1 cellular context compared by ENCODE assay signal in the genomic region with DNA sequence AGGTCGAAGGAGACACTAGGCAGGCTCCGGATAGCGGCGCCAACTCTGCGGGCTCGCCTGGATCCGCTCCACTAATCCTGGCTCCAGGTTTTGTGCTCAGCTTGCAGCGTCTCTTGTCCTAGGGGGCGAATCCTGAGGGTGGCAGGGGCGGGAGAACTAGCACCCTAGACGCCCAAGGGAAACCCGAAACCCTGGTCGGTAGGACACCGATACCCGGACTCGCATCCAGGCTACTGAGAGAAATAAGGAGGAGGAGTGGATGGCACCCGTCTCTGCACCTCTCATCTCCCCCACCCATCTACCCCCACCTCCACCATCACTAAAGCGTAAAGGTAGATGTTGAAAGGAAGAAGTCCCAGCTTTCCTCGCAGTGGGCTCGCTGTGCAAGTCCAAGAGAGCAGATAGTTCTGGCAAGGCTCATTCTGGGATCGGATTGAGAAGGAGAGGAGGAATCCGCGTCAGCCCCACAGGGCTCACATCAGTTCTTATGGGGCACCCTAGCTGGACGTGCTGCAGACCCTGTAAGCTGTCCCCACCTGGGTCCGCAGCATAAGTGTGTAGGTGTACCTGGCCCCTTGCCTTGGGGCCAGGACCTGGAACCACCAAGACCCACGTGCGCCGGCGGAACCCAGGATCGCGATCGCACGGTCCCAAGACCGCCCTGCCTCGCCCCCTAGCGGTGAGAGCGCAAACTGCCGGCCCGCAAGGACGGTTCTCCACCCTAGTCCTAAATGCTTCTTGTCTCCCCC.
A peak's percentile ranks its signal among the peaks of the same experiment; 100 is the strongest.
TF ChIP-seq lines count a peak whose summit lies in the region.

No MANE protein-coding gene starts in this region.

TF ChIP-seq in K562, 482 proteins besides CTCF, POLR2A, EP300 and RAD21 (continued from another document and continues in another):
- TF ChIP-seq, protein P1, sequence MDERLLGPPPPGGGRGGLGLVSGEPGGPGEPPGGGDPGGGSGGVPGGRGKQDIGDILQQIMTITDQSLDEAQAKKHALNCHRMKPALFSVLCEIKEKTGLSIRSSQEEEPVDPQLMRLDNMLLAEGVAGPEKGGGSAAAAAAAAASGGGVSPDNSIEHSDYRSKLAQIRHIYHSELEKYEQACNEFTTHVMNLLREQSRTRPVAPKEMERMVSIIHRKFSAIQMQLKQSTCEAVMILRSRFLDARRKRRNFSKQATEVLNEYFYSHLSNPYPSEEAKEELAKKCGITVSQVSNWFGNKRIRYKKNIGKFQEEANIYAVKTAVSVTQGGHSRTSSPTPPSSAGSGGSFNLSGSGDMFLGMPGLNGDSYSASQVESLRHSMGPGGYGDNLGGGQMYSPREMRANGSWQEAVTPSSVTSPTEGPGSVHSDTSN (CRISPR knock-in tag; IDR thresholded peaks at IDR 0.05; ENCODE audit: low read depth), result no peak
- TF ChIP-seq, protein P1 (tag; conservative IDR thresholded peaks at IDR 0.05; ENCODE audit: low read depth), result no peak
- TF ChIP-seq SMAD4 (CRISPR knock-in tag; conservative IDR thresholded peaks at IDR 0.05) (no peak), CEBPB (tag; IDR thresholded peaks at IDR 0.05) (no peak), ZNF347 (CRISPR knock-in tag; IDR thresholded peaks at IDR 0.05; ENCODE audit: low read depth) (no peak), NR3C1 (CRISPR knock-in tag; IDR thresholded peaks at IDR 0.05) (no peak), RUNX1 (IDR thresholded peaks at IDR 0.05; ENCODE audit: low read depth) (no peak), DNMT1 (IDR thresholded peaks at IDR 0.05) (no peak), ZNF431 (CRISPR knock-in tag; IDR thresholded peaks at IDR 0.05) (no peak), BCL6 (CRISPR knock-in tag; IDR thresholded peaks at IDR 0.05) (no peak), ATF7 (IDR thresholded peaks at IDR 0.05) (no peak), RBM17 (IDR thresholded peaks at IDR 0.05; ENCODE audit: borderline replicate concordance, low read depth, low read length) (no peak), MIER1 (IDR thresholded peaks at IDR 0.05; ENCODE audit: low read depth) (no peak), ZBTB8A (IDR thresholded peaks at IDR 0.05; ENCODE audit: partially characterized antibody) (no peak), FOXK2 (conservative IDR thresholded peaks at IDR 0.05 in 1 of 2, IDR thresholded peaks at IDR 0.05 in 1 of 2; ENCODE audit: low read depth in 2 of 2) (no peak), DMBX1 (CRISPR knock-in tag; IDR thresholded peaks at IDR 0.05; ENCODE audit: borderline replicate concordance) (no peak), KHSRP (IDR thresholded peaks at IDR 0.05) (no peak), HDGF (IDR thresholded peaks at IDR 0.05) (no peak), ZFX (CRISPR knock-in tag; IDR thresholded peaks at IDR 0.05) (no peak), SMARCC2 (IDR thresholded peaks at IDR 0.05; ENCODE audit: low read depth) (no peak), TBL1XR1 (IDR thresholded peaks at IDR 0.05; ENCODE audit: low read length in 2 of 2) (no peak), PTRF (tag; IDR thresholded peaks at IDR 0.05) (no peak), ELF2 (CRISPR knock-in tag; IDR thresholded peaks at IDR 0.05) (no peak), CREBBP (IDR thresholded peaks at IDR 0.05; ENCODE audit: low read depth, low read length) (no peak), TSC22D4 (tag; IDR thresholded peaks at IDR 0.05) (no peak), KLF1 (tag; IDR thresholded peaks at IDR 0.05) (no peak), CXXC5 (CRISPR knock-in tag; IDR thresholded peaks at IDR 0.05) (peak; percentile 33), ZNF644 (tag; IDR thresholded peaks at IDR 0.05; ENCODE audit: low read depth) (no peak), L3MBTL2 (IDR thresholded peaks at IDR 0.05) (peak; percentile 84), SNIP1 (IDR thresholded peaks at IDR 0.05; ENCODE audit: low read depth) (no peak), ZNF764 (CRISPR knock-in tag; IDR thresholded peaks at IDR 0.05; ENCODE audit: low read depth) (no peak), HNRNPH1 (optimal IDR thresholded peaks at IDR 0.05; ENCODE audit: low read depth, low read length) (no peak), ZKSCAN1 (IDR thresholded peaks at IDR 0.05; ENCODE audit: low read depth, low read length) (no peak)
- TF ChIP-seq, protein P2, sequence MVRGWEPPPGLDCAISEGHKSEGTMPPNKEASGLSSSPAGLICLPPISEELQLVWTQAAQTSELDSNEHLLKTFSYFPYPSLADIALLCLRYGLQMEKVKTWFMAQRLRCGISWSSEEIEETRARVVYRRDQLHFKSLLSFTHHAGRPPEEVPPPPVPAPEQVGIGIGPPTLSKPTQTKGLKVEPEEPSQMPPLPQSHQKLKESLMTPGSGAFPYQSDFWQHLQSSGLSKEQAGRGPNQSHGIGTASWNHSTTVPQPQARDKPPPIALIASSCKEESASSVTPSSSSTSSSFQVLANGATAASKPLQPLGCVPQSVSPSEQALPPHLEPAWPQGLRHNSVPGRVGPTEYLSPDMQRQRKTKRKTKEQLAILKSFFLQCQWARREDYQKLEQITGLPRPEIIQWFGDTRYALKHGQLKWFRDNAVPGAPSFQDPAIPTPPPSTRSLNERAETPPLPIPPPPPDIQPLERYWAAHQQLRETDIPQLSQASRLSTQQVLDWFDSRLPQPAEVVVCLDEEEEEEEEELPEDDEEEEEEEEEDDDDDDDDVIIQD (CRISPR knock-in tag; IDR thresholded peaks at IDR 0.05), result no peak
- TF ChIP-seq, protein P3, sequence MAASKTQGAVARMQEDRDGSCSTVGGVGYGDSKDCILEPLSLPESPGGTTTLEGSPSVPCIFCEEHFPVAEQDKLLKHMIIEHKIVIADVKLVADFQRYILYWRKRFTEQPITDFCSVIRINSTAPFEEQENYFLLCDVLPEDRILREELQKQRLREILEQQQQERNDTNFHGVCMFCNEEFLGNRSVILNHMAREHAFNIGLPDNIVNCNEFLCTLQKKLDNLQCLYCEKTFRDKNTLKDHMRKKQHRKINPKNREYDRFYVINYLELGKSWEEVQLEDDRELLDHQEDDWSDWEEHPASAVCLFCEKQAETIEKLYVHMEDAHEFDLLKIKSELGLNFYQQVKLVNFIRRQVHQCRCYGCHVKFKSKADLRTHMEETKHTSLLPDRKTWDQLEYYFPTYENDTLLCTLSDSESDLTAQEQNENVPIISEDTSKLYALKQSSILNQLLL (CRISPR knock-in tag; IDR thresholded peaks at IDR 0.05; ENCODE audit: borderline replicate concordance), result no peak
- TF ChIP-seq, protein P4, sequence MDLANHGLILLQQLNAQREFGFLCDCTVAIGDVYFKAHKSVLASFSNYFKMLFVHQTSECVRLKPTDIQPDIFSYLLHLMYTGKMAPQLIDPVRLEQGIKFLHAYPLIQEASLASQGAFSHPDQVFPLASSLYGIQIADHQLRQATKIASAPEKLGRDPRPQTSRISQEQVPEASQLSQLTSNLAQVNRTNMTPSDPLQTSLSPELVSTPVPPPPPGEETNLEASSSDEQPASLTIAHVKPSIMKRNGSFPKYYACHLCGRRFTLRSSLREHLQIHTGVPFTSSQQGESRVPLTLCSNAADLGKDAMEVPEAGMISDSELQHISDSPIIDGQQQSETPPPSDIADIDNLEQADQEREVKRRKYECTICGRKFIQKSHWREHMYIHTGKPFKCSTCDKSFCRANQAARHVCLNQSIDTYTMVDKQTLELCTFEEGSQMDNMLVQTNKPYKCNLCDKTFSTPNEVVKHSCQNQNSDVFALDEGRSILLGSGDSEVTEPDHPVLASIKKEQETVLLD (IDR thresholded peaks at IDR 0.05), result peak; percentile 29; the same call in 1 of the 2 replicates
- TF ChIP-seq, protein P5, sequence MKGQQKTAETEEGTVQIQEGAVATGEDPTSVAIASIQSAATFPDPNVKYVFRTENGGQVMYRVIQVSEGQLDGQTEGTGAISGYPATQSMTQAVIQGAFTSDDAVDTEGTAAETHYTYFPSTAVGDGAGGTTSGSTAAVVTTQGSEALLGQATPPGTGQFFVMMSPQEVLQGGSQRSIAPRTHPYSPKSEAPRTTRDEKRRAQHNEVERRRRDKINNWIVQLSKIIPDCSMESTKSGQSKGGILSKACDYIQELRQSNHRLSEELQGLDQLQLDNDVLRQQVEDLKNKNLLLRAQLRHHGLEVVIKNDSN (CRISPR knock-in tag; IDR thresholded peaks at IDR 0.05), result peak; percentile 21; the same call in 1 of the 2 replicates
- TF ChIP-seq, protein P6, sequence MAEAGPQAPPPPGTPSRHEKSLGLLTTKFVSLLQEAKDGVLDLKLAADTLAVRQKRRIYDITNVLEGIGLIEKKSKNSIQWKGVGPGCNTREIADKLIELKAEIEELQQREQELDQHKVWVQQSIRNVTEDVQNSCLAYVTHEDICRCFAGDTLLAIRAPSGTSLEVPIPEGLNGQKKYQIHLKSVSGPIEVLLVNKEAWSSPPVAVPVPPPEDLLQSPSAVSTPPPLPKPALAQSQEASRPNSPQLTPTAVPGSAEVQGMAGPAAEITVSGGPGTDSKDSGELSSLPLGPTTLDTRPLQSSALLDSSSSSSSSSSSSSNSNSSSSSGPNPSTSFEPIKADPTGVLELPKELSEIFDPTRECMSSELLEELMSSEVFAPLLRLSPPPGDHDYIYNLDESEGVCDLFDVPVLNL (CRISPR knock-in tag; IDR thresholded peaks at IDR 0.05; ENCODE audit: low read depth), result no peak
- TF ChIP-seq, protein P7, sequence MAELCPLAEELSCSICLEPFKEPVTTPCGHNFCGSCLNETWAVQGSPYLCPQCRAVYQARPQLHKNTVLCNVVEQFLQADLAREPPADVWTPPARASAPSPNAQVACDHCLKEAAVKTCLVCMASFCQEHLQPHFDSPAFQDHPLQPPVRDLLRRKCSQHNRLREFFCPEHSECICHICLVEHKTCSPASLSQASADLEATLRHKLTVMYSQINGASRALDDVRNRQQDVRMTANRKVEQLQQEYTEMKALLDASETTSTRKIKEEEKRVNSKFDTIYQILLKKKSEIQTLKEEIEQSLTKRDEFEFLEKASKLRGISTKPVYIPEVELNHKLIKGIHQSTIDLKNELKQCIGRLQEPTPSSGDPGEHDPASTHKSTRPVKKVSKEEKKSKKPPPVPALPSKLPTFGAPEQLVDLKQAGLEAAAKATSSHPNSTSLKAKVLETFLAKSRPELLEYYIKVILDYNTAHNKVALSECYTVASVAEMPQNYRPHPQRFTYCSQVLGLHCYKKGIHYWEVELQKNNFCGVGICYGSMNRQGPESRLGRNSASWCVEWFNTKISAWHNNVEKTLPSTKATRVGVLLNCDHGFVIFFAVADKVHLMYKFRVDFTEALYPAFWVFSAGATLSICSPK (IDR thresholded peaks at IDR 0.05; ENCODE audit: borderline replicate concordance), result no peak
- TF ChIP-seq, protein P8, sequence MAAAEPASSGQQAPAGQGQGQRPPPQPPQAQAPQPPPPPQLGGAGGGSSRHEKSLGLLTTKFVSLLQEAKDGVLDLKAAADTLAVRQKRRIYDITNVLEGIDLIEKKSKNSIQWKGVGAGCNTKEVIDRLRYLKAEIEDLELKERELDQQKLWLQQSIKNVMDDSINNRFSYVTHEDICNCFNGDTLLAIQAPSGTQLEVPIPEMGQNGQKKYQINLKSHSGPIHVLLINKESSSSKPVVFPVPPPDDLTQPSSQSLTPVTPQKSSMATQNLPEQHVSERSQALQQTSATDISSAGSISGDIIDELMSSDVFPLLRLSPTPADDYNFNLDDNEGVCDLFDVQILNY (CRISPR knock-in tag; IDR thresholded peaks at IDR 0.05), result no peak
- TF ChIP-seq, protein P9, sequence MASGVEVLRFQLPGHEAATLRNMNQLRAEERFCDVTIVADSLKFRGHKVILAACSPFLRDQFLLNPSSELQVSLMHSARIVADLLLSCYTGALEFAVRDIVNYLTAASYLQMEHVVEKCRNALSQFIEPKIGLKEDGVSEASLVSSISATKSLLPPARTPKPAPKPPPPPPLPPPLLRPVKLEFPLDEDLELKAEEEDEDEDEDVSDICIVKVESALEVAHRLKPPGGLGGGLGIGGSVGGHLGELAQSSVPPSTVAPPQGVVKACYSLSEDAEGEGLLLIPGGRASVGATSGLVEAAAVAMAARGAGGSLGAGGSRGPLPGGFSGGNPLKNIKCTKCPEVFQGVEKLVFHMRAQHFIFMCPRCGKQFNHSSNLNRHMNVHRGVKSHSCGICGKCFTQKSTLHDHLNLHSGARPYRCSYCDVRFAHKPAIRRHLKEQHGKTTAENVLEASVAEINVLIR (CRISPR knock-in tag; IDR thresholded peaks at IDR 0.05), result no peak
- TF ChIP-seq, protein P10, sequence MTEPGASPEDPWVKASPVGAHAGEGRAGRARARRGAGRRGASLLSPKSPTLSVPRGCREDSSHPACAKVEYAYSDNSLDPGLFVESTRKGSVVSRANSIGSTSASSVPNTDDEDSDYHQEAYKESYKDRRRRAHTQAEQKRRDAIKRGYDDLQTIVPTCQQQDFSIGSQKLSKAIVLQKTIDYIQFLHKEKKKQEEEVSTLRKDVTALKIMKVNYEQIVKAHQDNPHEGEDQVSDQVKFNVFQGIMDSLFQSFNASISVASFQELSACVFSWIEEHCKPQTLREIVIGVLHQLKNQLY (CRISPR knock-in tag; conservative IDR thresholded peaks at IDR 0.05), result no peak
- TF ChIP-seq, protein P11, sequence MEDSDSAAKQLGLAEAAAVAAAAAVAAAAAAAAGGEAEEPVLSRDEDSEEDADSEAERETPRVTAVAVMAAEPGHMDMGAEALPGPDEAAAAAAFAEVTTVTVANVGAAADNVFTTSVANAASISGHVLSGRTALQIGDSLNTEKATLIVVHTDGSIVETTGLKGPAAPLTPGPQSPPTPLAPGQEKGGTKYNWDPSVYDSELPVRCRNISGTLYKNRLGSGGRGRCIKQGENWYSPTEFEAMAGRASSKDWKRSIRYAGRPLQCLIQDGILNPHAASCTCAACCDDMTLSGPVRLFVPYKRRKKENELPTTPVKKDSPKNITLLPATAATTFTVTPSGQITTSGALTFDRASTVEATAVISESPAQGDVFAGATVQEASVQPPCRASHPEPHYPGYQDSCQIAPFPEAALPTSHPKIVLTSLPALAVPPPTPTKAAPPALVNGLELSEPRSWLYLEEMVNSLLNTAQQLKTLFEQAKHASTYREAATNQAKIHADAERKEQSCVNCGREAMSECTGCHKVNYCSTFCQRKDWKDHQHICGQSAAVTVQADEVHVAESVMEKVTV (CRISPR knock-in tag; IDR thresholded peaks at IDR 0.05), result 0 out of 2 replicates have a peak, but pooled peaks have one; percentile 24
- TF ChIP-seq, protein P12, sequence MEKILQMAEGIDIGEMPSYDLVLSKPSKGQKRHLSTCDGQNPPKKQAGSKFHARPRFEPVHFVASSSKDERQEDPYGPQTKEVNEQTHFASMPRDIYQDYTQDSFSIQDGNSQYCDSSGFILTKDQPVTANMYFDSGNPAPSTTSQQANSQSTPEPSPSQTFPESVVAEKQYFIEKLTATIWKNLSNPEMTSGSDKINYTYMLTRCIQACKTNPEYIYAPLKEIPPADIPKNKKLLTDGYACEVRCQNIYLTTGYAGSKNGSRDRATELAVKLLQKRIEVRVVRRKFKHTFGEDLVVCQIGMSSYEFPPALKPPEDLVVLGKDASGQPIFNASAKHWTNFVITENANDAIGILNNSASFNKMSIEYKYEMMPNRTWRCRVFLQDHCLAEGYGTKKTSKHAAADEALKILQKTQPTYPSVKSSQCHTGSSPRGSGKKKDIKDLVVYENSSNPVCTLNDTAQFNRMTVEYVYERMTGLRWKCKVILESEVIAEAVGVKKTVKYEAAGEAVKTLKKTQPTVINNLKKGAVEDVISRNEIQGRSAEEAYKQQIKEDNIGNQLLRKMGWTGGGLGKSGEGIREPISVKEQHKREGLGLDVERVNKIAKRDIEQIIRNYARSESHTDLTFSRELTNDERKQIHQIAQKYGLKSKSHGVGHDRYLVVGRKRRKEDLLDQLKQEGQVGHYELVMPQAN (IDR thresholded peaks at IDR 0.05; ENCODE audit: borderline replicate concordance), result peak; percentile 56; the same call in 1 of the 2 replicates
